21 cellular contexts compared by ENCODE assay signal in genomic region chr11:97963528-97964331, GRCh38.
DNase-seq lines count a peak whose midpoint lies in the region; ATAC-seq and TF ChIP-seq lines count a peak whose summit lies in the region.
"Had no signal": no experiment of that assay in that cellular context is flagged by ENCODE, and none has a peak within 500 bp of the region (broad histone marks: within the 10 kb centered on the region; RNA-seq: fewer than 3 reads in every experiment).

No MANE protein-coding gene starts in this region.

- TF ChIP-seq POLR2A in NB4 (IDR thresholded peaks at IDR 0.05; ENCODE audit: extremely low read depth, insufficient read length) = no peak

- H3K27ac ChIP-seq in brain microvascular endothelial cell (peak overlapping the region; percentile 6), mesenchymal stem cell (ENCODE audit: low read length, poor library complexity, severe bottlenecking) (no peak overlapping the region)
- H3K27ac ChIP-seq: gastroesophageal sphincter, psoas muscle, SJCRH30, skin epidermis had no signal

- H3K18ac ChIP-seq in mesenchymal stem cell (ENCODE audit: low read depth in 1 of 2, low read length in 2 of 2) = peak overlapping the region; percentile 43 to 57

- H2BK120ac ChIP-seq in mesenchymal stem cell (ENCODE audit: low read depth, low read length) = peak overlapping the region; percentile 55

- no peak overlapping the region for H3K4me3 ChIP-seq in NB4 (ENCODE audit: low read depth, low read length)
- no peak overlapping the region for H3K4me3 ChIP-seq in brain microvascular endothelial cell (ENCODE audit: low read depth, low read length)
- no peak overlapping the region for H3K4me3 ChIP-seq in mesenchymal stem cell (ENCODE audit: insufficient read depth in 1 of 2, low read depth in 1 of 2, low read length in 2 of 2)
- H3K4me3 ChIP-seq: gastroesophageal sphincter, psoas muscle, SJCRH30, skin epidermis had no signal

- H3K4me1 ChIP-seq in mesenchymal stem cell (ENCODE audit: control insufficient read depth, insufficient read depth, low read depth, low read length) = no peaks in the 10 kb centered on the region
- H3K4me1 ChIP-seq: gastroesophageal sphincter, psoas muscle, SJCRH30 had no signal

- no peak for ATAC-seq in GM19467 (IDR thresholded peaks at IDR 0.05; ENCODE audit: unreplicated experiment)
- ATAC-seq: activated CD4-positive, CD25-positive, alpha-beta regulatory T cell treated with anti-CD3 and anti-CD28 coated beads, Interleukin-2, amount 50 U/mL, for 24 hours; gastroesophageal sphincter; PC-3; psoas muscle had no signal

- H4K91ac ChIP-seq in mesenchymal stem cell (ENCODE audit: low read length) = no peak overlapping the region

- no peaks in the 10 kb centered on the region for H3K9me3 ChIP-seq in mesenchymal stem cell (ENCODE audit: control insufficient read depth, low read length)
- H3K9me3 ChIP-seq: gastroesophageal sphincter, psoas muscle, SJCRH30 had no signal

- TF ChIP-seq CTCF in NB4 (IDR thresholded peaks at IDR 0.05; ENCODE audit: low read depth, low read length) (no peak), brain microvascular endothelial cell (IDR thresholded peaks at IDR 0.05; ENCODE audit: low read depth, low read length, missing control alignments) (no peak)

- H3K14ac ChIP-seq in mesenchymal stem cell (ENCODE audit: low read length in 2 of 2) = no peak overlapping the region

- H3K79me1 ChIP-seq in mesenchymal stem cell (replicated peaks; ENCODE audit: low read length, poor library complexity, severe bottlenecking) = no peaks in the 10 kb centered on the region

- H2BK12ac ChIP-seq in mesenchymal stem cell (ENCODE audit: low read length in 2 of 2) = peak overlapping the region in 1 of 2 experiments; percentile 63

- no peak overlapping the region for H3K4me2 ChIP-seq in mesenchymal stem cell (ENCODE audit: low read length, poor library complexity, severe bottlenecking)

- no peaks in the 10 kb centered on the region for H3K36me3 ChIP-seq in brain microvascular endothelial cell (replicated peaks)
- H3K36me3 ChIP-seq in mesenchymal stem cell (ENCODE audit: control insufficient read depth in 1 of 2, insufficient read depth in 2 of 2, low read depth in 1 of 2, low read length in 2 of 2) = no peaks in the 10 kb centered on the region
- H3K36me3 ChIP-seq: gastroesophageal sphincter, SJCRH30 had no signal

- WGBS in mesenchymal stem cell = 71% methylated on average over 8 of the region's 8 CpGs

- DNase-seq in EH (ENCODE audit: low read depth) = peak; percentile 49
- DNase-seq in NB4 (ENCODE audit: low read depth) = peak; percentile 41
- no peak for DNase-seq in brain microvascular endothelial cell
- DNase-seq in mesenchymal stem cell = peak; percentile 52
- DNase-seq in NCI-H1694 (lab: John Stamatoyannopoulos, UW) = no peak
- no peak for DNase-seq in NCI-H524 (lab: John Stamatoyannopoulos, UW)
- no peak for DNase-seq in GOT3 (lab: John Stamatoyannopoulos, UW)
- DNase-seq: activated naive CD8-positive, alpha-beta T cell treated with anti-CD3 and anti-CD28 coated beads for 36 hours; CD4-positive, alpha-beta T cell; DMS53; NCI-H146; NCI-H774; nephron progenitor cell; PC-3; psoas muscle; SJCRH30; stimulated activated CD4-positive, alpha-beta T cell treated with anti-CD3 and anti-CD28 coated beads, Interleukin-4, amount 100 ng/mL, for 4 hours had no signal

- no peak overlapping the region for H2BK15ac ChIP-seq in mesenchymal stem cell (ENCODE audit: low read depth, poor library complexity, severe bottlenecking)

- H2AFZ ChIP-seq in mesenchymal stem cell (ENCODE audit: low read depth, low read length) = peak overlapping the region; percentile 79

- H3K4ac ChIP-seq in mesenchymal stem cell (ENCODE audit: low read depth in 1 of 2, low read length in 2 of 2) = peak overlapping the region; percentile 2 to 58

- no peak overlapping the region for H3K9ac ChIP-seq in mesenchymal stem cell (ENCODE audit: low read length)

- no peaks in the 10 kb centered on the region for H3K27me3 ChIP-seq in brain microvascular endothelial cell (replicated peaks)
- H3K27me3 ChIP-seq in mesenchymal stem cell (ENCODE audit: control insufficient read depth in 1 of 2, insufficient read depth in 1 of 2, low read length in 2 of 2) = no peaks in the 10 kb centered on the region
- H3K27me3 ChIP-seq: gastroesophageal sphincter, SJCRH30 had no signal

- peak overlapping the region; percentile 71 for H4K8ac ChIP-seq in mesenchymal stem cell (ENCODE audit: low read length)

- in situ Hi-C loops in brain microvascular endothelial cell (cut with HindIII; ENCODE audit: low pct_ligation_motif_present, low sequenced_read_pairs) = no loop called here

- no peak overlapping the region for H2BK5ac ChIP-seq in mesenchymal stem cell (ENCODE audit: low read depth, low read length, poor library complexity, severe bottlenecking)

- no peak overlapping the region for H3K23ac ChIP-seq in mesenchymal stem cell (ENCODE audit: low read length in 2 of 2)

- no peak overlapping the region for H2AK5ac ChIP-seq in mesenchymal stem cell (ENCODE audit: low read length, severe bottlenecking)

Comparison
In these comparisons a context has a peak if more than half of its experiments do, and no peak if none do; other contexts are left out.
1. DNase-seq: peak in EH (single experiment), NB4 (single experiment) and mesenchymal stem cell (single experiment); none in brain microvascular endothelial cell (single experiment), NCI-H1694 (single experiment), NCI-H524 (0 of 2) and GOT3 (single experiment).